1 cellular context compared by ENCODE assay signal in the genomic region with DNA sequence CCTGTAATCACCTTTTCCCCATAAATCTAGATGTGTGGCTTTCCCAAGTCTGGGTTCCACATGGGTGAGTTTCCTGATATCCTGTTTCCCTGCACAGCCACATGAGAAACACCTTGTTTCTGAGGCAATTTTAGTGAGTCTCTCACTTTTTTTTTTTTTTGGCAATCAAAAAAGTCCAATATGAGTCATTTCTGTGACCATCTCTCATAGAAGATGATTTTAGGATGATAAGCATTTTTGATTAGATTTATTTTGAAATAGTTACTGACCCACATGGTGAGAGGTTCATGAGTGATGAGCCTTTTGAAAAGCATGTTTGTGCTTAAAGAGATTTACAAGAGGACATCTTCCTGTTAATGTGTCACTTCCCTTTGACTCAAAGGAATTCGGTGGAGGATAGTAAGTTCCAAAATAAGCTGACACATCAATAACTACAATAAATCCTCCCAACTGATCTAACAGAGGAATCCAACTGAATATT.
TF ChIP-seq lines count a peak whose summit lies in the region.

No MANE protein-coding gene starts in this region.

TF ChIP-seq in endothelial cell of umbilical vein, 7 proteins besides CTCF, POLR2A, EP300 and RAD21:
- TF ChIP-seq, protein P1, sequence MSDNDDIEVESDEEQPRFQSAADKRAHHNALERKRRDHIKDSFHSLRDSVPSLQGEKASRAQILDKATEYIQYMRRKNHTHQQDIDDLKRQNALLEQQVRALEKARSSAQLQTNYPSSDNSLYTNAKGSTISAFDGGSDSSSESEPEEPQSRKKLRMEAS (IDR thresholded peaks at IDR 0.05; ENCODE audit: insufficient read depth, insufficient read length): no peak
- TF ChIP-seq GATA2 (IDR thresholded peaks at IDR 0.05; ENCODE audit: insufficient read depth, insufficient read length, low read depth, low read length): no peak
- TF ChIP-seq JUN (IDR thresholded peaks at IDR 0.05; ENCODE audit: borderline replicate concordance, insufficient read depth, insufficient read length, low read depth): peak; percentile 29
- no peak for TF ChIP-seq EZH2 (IDR thresholded peaks at IDR 0.05; ENCODE audit: borderline replicate concordance, low read depth, low read length, severe bottlenecking)
- TF ChIP-seq POLR2AphosphoS5 (IDR thresholded peaks at IDR 0.05; ENCODE audit: insufficient read depth, low read depth, low read length): no peak
- peak; percentile 72 for TF ChIP-seq FOS (IDR thresholded peaks at IDR 0.05; ENCODE audit: borderline replicate concordance, insufficient read depth, low read length)
